ENCODE assay signal across 8 cellular contexts in the genomic region with DNA sequence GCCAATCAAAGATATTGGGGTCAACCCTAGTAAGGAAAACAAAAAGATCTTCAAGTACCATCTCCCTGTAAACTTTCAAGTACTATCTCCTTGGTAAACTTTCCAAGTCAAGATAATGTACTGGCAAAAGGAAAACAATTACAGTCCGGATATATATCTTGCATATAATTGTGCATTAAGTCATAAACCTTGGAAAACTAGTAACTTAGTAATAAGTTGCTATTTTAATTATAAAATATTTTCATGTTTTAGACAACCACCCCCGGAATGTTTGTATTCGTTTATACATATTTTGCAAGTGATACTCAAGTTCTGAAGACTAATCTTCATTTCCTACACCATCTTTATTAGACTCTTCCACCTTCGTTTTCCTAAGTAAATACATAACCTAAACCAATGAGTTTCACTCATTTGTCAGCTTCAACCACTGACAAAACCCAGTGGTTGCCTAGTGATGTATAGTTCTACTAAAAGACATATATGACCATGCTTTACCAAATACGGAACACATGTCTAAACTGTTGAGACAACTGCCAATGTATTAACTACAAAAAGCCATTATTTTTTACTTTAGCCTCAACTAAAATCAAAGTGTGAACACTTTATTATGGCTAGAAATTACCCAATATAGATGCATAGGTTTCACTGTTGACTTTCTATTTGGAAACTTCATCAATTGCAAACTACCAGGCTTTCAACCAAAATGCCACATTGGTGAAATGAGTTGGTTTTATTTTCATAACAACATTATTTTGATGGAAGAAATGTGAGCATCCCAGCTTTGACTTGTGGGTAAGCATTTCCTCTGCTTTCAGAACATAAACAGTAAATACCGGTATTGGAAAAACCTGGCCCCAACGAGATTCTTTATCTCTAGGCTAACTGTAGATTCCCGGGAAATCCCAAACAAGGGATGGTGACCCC. TPM values are rescaled to one million over a fixed set of nuclear protein-coding genes. Genes with fewer than 3 reads are reported as not detected.
DNase-seq lines count a peak whose midpoint lies in the region; ATAC-seq, FAIRE-seq and TF ChIP-seq lines count a peak whose summit lies in the region.

No MANE protein-coding gene starts in this region.

- TF ChIP-seq EP300 in HepG2 (IDR thresholded peaks at IDR 0.05; ENCODE audit: low read depth in 2 of 2, low read length in 2 of 2), result no peak
- no peak for TF ChIP-seq EP300 in HepG2 (CRISPR knock-in tag; IDR thresholded peaks at IDR 0.05; ENCODE audit: borderline replicate concordance)

- no peak for DNase-seq in activated CD8-positive, alpha-beta memory T cell treated with anti-CD3 and anti-CD28 coated beads, Interleukin-2, amount 10 ng/mL, durations not matched to agents 7 days and 5 days
- no peak for DNase-seq in activated CD8-positive, alpha-beta memory T cell treated with anti-CD3 and anti-CD28 coated beads, Interleukin-2, amount 50 U/mL, for 48 hours
- no peak for DNase-seq in activated naive CD8-positive, alpha-beta T cell treated with anti-CD3 and anti-CD28 coated beads, Interleukin-2, amount 10 ng/mL, durations not matched to agents 7 days and 5 days
- DNase-seq in HepG2 (ENCODE audit: low spot score), result no peak
- no peak for DNase-seq in SW480 (ENCODE audit: low spot score)
- DNase-seq in NCI-H526 treated with DMSO at 0.1 percent for 48 hours (lab: John Stamatoyannopoulos, UW), result no peak
- no peak for DNase-seq in NCI-H2196 (lab: John Stamatoyannopoulos, UW; ENCODE audit: unreplicated experiment)

- WGBS in HepG2 (ENCODE audit: low lambda C conversion rate), result 41% methylated on average over 7 of the region's 8 CpGs
- 59% methylated on average over 8 of the region's 8 CpGs for WGBS in thymus

- peak overlapping the region; percentile 94 for H3K4me3 Mint-ChIP-seq in activated CD8-positive, alpha-beta memory T cell treated with anti-CD3 and anti-CD28 coated beads, Interleukin-2, amount 10 ng/mL, durations not matched to agents 7 days and 5 days
- H3K4me3 Mint-ChIP-seq in activated naive CD8-positive, alpha-beta T cell treated with anti-CD3 and anti-CD28 coated beads, Interleukin-2, amount 10 ng/mL, durations not matched to agents 7 days and 5 days, result peak overlapping the region; percentile 96

- TF ChIP-seq POLR2A in HepG2 (IDR thresholded peaks at IDR 0.05; ENCODE audit: insufficient read depth in 1 of 2, low read depth in 2 of 2, low read length in 2 of 2), result no peak

- in situ Hi-C loops in HepG2 (cut with HindIII; ENCODE audit: extremely low pct_ligation_motif_present, low pct_unique_long_range_greater_than_20kb), result no loop called here

- POLR2A ChIA-PET in activated naive CD8-positive, alpha-beta T cell treated with anti-CD3 and anti-CD28 coated beads, Interleukin-2, amount 10 ng/mL, durations not matched to agents 7 days and 5 days (lab: Charles Lee), result no interaction called here
- POLR2A ChIA-PET in HepG2 (lab: Yijun Ruan, JAX), result no interaction called here

- H4K20me1 ChIP-seq in HepG2 (ENCODE audit: insufficient read depth, low read length), result no peaks in the 10 kb centered on the region

- no peak for TF ChIP-seq RAD21 in HepG2 (CRISPR knock-in tag; IDR thresholded peaks at IDR 0.05)

- H3K27me3 Mint-ChIP-seq in activated CD8-positive, alpha-beta memory T cell treated with anti-CD3 and anti-CD28 coated beads, Interleukin-2, amount 10 ng/mL, durations not matched to agents 7 days and 5 days, result peaks cover 4% of the 10 kb centered on the region
- peaks cover 7% of the 10 kb centered on the region for H3K27me3 Mint-ChIP-seq in activated naive CD8-positive, alpha-beta T cell treated with anti-CD3 and anti-CD28 coated beads, Interleukin-2, amount 10 ng/mL, durations not matched to agents 7 days and 5 days

- H3K36me3 Mint-ChIP-seq in activated CD8-positive, alpha-beta memory T cell treated with anti-CD3 and anti-CD28 coated beads, Interleukin-2, amount 10 ng/mL, durations not matched to agents 7 days and 5 days, result peaks cover 4% of the 10 kb centered on the region
- peaks cover 1% of the 10 kb centered on the region for H3K36me3 Mint-ChIP-seq in activated naive CD8-positive, alpha-beta T cell treated with anti-CD3 and anti-CD28 coated beads, Interleukin-2, amount 10 ng/mL, durations not matched to agents 7 days and 5 days

- H3K9me3 ChIP-seq in HepG2 (ENCODE audit: low read length) (no peaks in the 10 kb centered on the region), thymus (ENCODE audit: control insufficient read depth) (no peaks in the 10 kb centered on the region)

- H3K27me3 ChIP-seq in HepG2 (ENCODE audit: control insufficient read depth in 1 of 2, insufficient read depth in 2 of 2, low read length in 2 of 2) (peaks cover 3 to 28% of the 10 kb centered on the region in 2 experiments; a peak in 4 of 5 replicates), thymus (ENCODE audit: control insufficient read depth, insufficient read depth) (no peaks in the 10 kb centered on the region)

- H3K4me3 ChIP-seq in HepG2 (replicated peaks in 1 of 3; ENCODE audit: insufficient read depth in 1 of 3, low read depth in 2 of 3, low read length in 3 of 3) (no peak overlapping the region), thymus (ENCODE audit: low read length) (peak overlapping the region; percentile 98)

- H3K79me2 ChIP-seq in HepG2 (ENCODE audit: insufficient read depth, low read length), result no peaks in the 10 kb centered on the region

- H3K4me2 ChIP-seq in HepG2 (ENCODE audit: low read depth, low read length), result no peak overlapping the region; the same call in 1 of the 2 replicates

- no peak overlapping the region for H2AFZ ChIP-seq in HepG2 (ENCODE audit: low read length)

- peak overlapping the region; percentile 95 for H3K27ac Mint-ChIP-seq in activated CD8-positive, alpha-beta memory T cell treated with anti-CD3 and anti-CD28 coated beads, Interleukin-2, amount 10 ng/mL, durations not matched to agents 7 days and 5 days
- peak overlapping the region; percentile 91 for H3K27ac Mint-ChIP-seq in activated naive CD8-positive, alpha-beta T cell treated with anti-CD3 and anti-CD28 coated beads, Interleukin-2, amount 10 ng/mL, durations not matched to agents 7 days and 5 days

- no peak for FAIRE-seq in HepG2 (lab: Jason Lieb, UNC)

- TF ChIP-seq CTCF in HepG2 (CRISPR knock-in tag; IDR thresholded peaks at IDR 0.05), result no peak

- intact Hi-C loops in HepG2 (cut with micrococcal nuclease; ENCODE audit: unreplicated experiment), result no loop called here

- CTCF ChIA-PET in activated CD8-positive, alpha-beta memory T cell treated with anti-CD3 and anti-CD28 coated beads, Interleukin-2, amount 10 ng/mL, durations not matched to agents 7 days and 5 days (lab: Charles Lee), result no interaction called here
- CTCF ChIA-PET in HepG2 (lab: Yijun Ruan, JAX; ENCODE audit: low intra/inter-chr PET ratio, low total read pairs), result no interaction called here

- H3K4me1 ChIP-seq in HepG2 (ENCODE audit: insufficient read depth, low read length) (peaks cover 5% of the 10 kb centered on the region; the same call in 1 of the 2 replicates), thymus (ENCODE audit: control insufficient read depth, insufficient read depth, low read length) (peaks cover 2% of the 10 kb centered on the region)

- H3K36me3 ChIP-seq in HepG2 (replicated peaks in 1 of 2; ENCODE audit: control insufficient read depth in 1 of 2, insufficient read depth in 2 of 2, low read length in 2 of 2) (no peaks in the 10 kb centered on the region), thymus (ENCODE audit: control insufficient read depth, insufficient read depth) (no peaks in the 10 kb centered on the region)

- no peak overlapping the region for H3K9ac ChIP-seq in HepG2 (ENCODE audit: insufficient read depth, low read depth, low read length)

- H3K27ac ChIP-seq in HepG2 (ENCODE audit: extremely low read length, insufficient read depth, low read length), result no peak overlapping the region
- H3K27ac ChIP-seq in thymus (ENCODE audit: low read depth), result peak overlapping the region; percentile 81

- H3K4me1 Mint-ChIP-seq in activated CD8-positive, alpha-beta memory T cell treated with anti-CD3 and anti-CD28 coated beads, Interleukin-2, amount 10 ng/mL, durations not matched to agents 7 days and 5 days, result peaks cover 22% of the 10 kb centered on the region
- peaks cover 16% of the 10 kb centered on the region for H3K4me1 Mint-ChIP-seq in activated naive CD8-positive, alpha-beta T cell treated with anti-CD3 and anti-CD28 coated beads, Interleukin-2, amount 10 ng/mL, durations not matched to agents 7 days and 5 days

- no peak for ATAC-seq in activated CD8-positive, alpha-beta memory T cell treated with anti-CD3 and anti-CD28 coated beads, Interleukin-2, amount 10 ng/mL, durations not matched to agents 7 days and 5 days
- ATAC-seq in activated naive CD8-positive, alpha-beta T cell treated with anti-CD3 and anti-CD28 coated beads, Interleukin-2, amount 10 ng/mL, durations not matched to agents 7 days and 5 days (ENCODE audit: low read depth), result no peak
- ATAC-seq in HepG2, result no peak

- peaks cover under 1% of the 10 kb centered on the region for H3K9me3 Mint-ChIP-seq in activated CD8-positive, alpha-beta memory T cell treated with anti-CD3 and anti-CD28 coated beads, Interleukin-2, amount 10 ng/mL, durations not matched to agents 7 days and 5 days (ENCODE audit: low read depth)
- H3K9me3 Mint-ChIP-seq in activated naive CD8-positive, alpha-beta T cell treated with anti-CD3 and anti-CD28 coated beads, Interleukin-2, amount 10 ng/mL, durations not matched to agents 7 days and 5 days, result no peaks in the 10 kb centered on the region

- BruUV-seq in HepG2 (replicated peaks; lab: Mats Ljungman, UMichigan), result no TSS peak

RNA-seq across cellular contexts. Expression of a gene that starts 1.6 kb away (rescaled TPM):
- 10 to 100 TPM; 40.8 to 42.6 TPM for total RNA-seq in activated CD8-positive, alpha-beta memory T cell treated with anti-CD3 and anti-CD28 coated beads, Interleukin-2, amount 10 ng/mL, durations not matched to agents 7 days and 5 days
- 10 to 100 TPM; 63.3 to 78.2 TPM for total RNA-seq in activated naive CD8-positive, alpha-beta T cell treated with anti-CD3 and anti-CD28 coated beads, Interleukin-2, amount 10 ng/mL, durations not matched to agents 7 days and 5 days
- 0.07 and 0.22 TPM in 2 replicates for total RNA-seq in HepG2 (2016; rRNA removed; fragmentation: Illumina TruSeq; extraction: Trizol)
- 0.18 and 0.61 TPM in 2 replicates for total RNA-seq in HepG2 (2016; cell fraction: cytosol; rRNA removed; fragmentation: Illumina TruSeq; extraction: Trizol; ENCODE audit: low read depth)
- 0.13 and 0.15 TPM in 2 replicates for total RNA-seq in HepG2 (2016; cell fraction: insoluble cytoplasmic fraction; rRNA removed; fragmentation: Illumina TruSeq; extraction: Trizol)
- 0.19 and 0.21 TPM in 2 replicates for total RNA-seq in HepG2 (2016; cell fraction: membrane; rRNA removed; fragmentation: Illumina TruSeq; extraction: Trizol)
- total RNA-seq in HepG2 (2016; cell fraction: nucleus; rRNA removed; fragmentation: Illumina TruSeq; extraction: Trizol), result 0.25 and 0.28 TPM in 2 replicates
- polyA plus RNA-seq in HepG2 (2011; rRNA removed) (0.04 and 0.07 TPM in 2 replicates), thymus (14.5 TPM)
- polyA plus RNA-seq in HepG2 (2011; cell fraction: cytosol; rRNA removed), result 0.01 and 0.04 TPM in 2 replicates
- polyA plus RNA-seq in HepG2 (2011; cell fraction: nucleus; rRNA removed), result 0.06 and 0.07 TPM in 2 replicates
- polyA plus RNA-seq in HepG2 (2012), result 0.08 and 0.12 TPM in 2 replicates
- not detected in 2 replicates for polyA plus RNA-seq in HepG2 (2016; cell fraction: cytosol; fragmentation: Illumina TruSeq; extraction: Trizol; ENCODE audit: low read depth)
- polyA plus RNA-seq in HepG2 (2016; cell fraction: insoluble cytoplasmic fraction; fragmentation: Illumina TruSeq; extraction: Trizol; ENCODE audit: low read depth), result 0.30 TPM in 1 of 2 replicates, not detected in the other
- not detected in 2 replicates for polyA plus RNA-seq in HepG2 (2016; cell fraction: membrane; fragmentation: Illumina TruSeq; extraction: Trizol; ENCODE audit: low read depth)
- 0.13 TPM in 1 of 2 replicates, not detected in the other for polyA plus RNA-seq in HepG2 (2016; cell fraction: nucleus; fragmentation: Illumina TruSeq; extraction: Trizol; ENCODE audit: insufficient read depth, low read depth)
- 0.06 and 0.26 TPM in 2 replicates for polyA minus RNA-seq in HepG2 (2011; rRNA and poly(A)+ RNA removed; ENCODE audit: low replicate concordance)
- polyA minus RNA-seq in HepG2 (2011; cell fraction: cytosol; rRNA and poly(A)+ RNA removed), result 0.20 TPM in 1 of 2 replicates, not detected in the other
- polyA minus RNA-seq in HepG2 (2011; cell fraction: nucleus; rRNA and poly(A)+ RNA removed), result 0.26 and 0.75 TPM in 2 replicates

Comparison
In these comparisons a context has a peak if more than half of its experiments do, and no peak if none do; other contexts are left out.
1. RNA of a gene that starts 1.6 kb away (total RNA-seq): 63.3 to 78.2 TPM in activated naive CD8-positive, alpha-beta T cell treated with anti-CD3 and anti-CD28 coated beads, Interleukin-2, amount 10 ng/mL, durations not matched to agents 7 days and 5 days and 40.8 to 42.6 TPM in activated CD8-positive, alpha-beta memory T cell treated with anti-CD3 and anti-CD28 coated beads, Interleukin-2, amount 10 ng/mL, durations not matched to agents 7 days and 5 days; 0.07 to 0.61 TPM in HepG2; every median in the first group is over 10 times any median in the second.